19 cellular contexts compared by ENCODE assay signal in genomic region chr12:119245904-119246494, GRCh38.
DNase-seq lines count a peak whose midpoint lies in the region; ATAC-seq and TF ChIP-seq lines count a peak whose summit lies in the region.
"Had no signal": no experiment of that assay in that cellular context is flagged by ENCODE, and none has a peak within 500 bp of the region (broad histone marks: within the 10 kb centered on the region; RNA-seq: fewer than 3 reads in every experiment).

No MANE protein-coding gene starts in this region.

- H3K27me3 Mint-ChIP-seq in neural progenitor cell (ENCODE audit: insufficient read depth, low read depth) = peaks cover 3% of the 10 kb centered on the region
- H3K27me3 Mint-ChIP-seq in Calu3 (ENCODE audit: unreplicated experiment) = peaks cover 26% of the 10 kb centered on the region

- peak overlapping the region; percentile 85 for H3K27ac ChIP-seq in cardiac muscle cell
- peak overlapping the region; percentile 72 to 85 for H3K27ac ChIP-seq in right atrium auricular region
- H3K27ac ChIP-seq in neural progenitor cell = no peak overlapping the region
- H3K27ac ChIP-seq: BLaER1 had no signal

- no peak overlapping the region for H3K9ac ChIP-seq in neural progenitor cell
- H3K9ac ChIP-seq: BLaER1 had no signal

- peaks cover 7% of the 10 kb centered on the region for H3K4me1 Mint-ChIP-seq in neural progenitor cell
- no peaks in the 10 kb centered on the region for H3K4me1 Mint-ChIP-seq in Calu3 (ENCODE audit: low read depth, unreplicated experiment)
- H3K4me1 Mint-ChIP-seq: CD8-positive, alpha-beta memory T cell had no signal

- intact Hi-C loops in Right ventricle myocardium inferior (cut with DNase I) (loop anchor here (2.0 to 5.0 kb wide), 4 partner anchors 37 to 136 kb away; no protein-coding TSS in a partner anchor), Calu3 (cut with micrococcal nuclease; ENCODE audit: unreplicated experiment) (no loop called here)

- H3K36me3 Mint-ChIP-seq in neural progenitor cell (no peaks in the 10 kb centered on the region), Calu3 (ENCODE audit: insufficient read depth, unreplicated experiment) (no peaks in the 10 kb centered on the region)
- H3K36me3 Mint-ChIP-seq: CD8-positive, alpha-beta memory T cell had no signal

- H3K4me1 ChIP-seq in cardiac muscle cell (ENCODE audit: low read depth) (peaks cover 9% of the 10 kb centered on the region), right atrium auricular region (peaks cover 0 to 16% of the 10 kb centered on the region in 2 donors), neural progenitor cell (no peaks in the 10 kb centered on the region)
- H3K4me1 ChIP-seq: BLaER1, HAP-1 had no signal

- H4K20me1 ChIP-seq in neural progenitor cell (ENCODE audit: low read depth) = no peaks in the 10 kb centered on the region
- H4K20me1 ChIP-seq: BLaER1 had no signal

- no TSS peak for BruUV-seq in Calu3 (replicated peaks; lab: Mats Ljungman, UMichigan)

- no peak overlapping the region for H3K27ac Mint-ChIP-seq in neural progenitor cell
- no peak overlapping the region for H3K27ac Mint-ChIP-seq in Calu3 (ENCODE audit: unreplicated experiment)
- H3K27ac Mint-ChIP-seq: CD8-positive, alpha-beta memory T cell had no signal

- H3K4me3 Mint-ChIP-seq in neural progenitor cell = no peak overlapping the region
- H3K4me3 Mint-ChIP-seq in Calu3 (ENCODE audit: low read depth, unreplicated experiment) = no peak overlapping the region
- H3K4me3 Mint-ChIP-seq: CD8-positive, alpha-beta memory T cell had no signal

- TF ChIP-seq CTCF in cardiac muscle cell (IDR thresholded peaks at IDR 0.05; ENCODE audit: low read depth, low read length) = no peak
- no peak for TF ChIP-seq CTCF in right atrium auricular region (IDR thresholded peaks at IDR 0.05)
- no peak for TF ChIP-seq CTCF in neural progenitor cell (IDR thresholded peaks at IDR 0.05)
- no peak for TF ChIP-seq CTCF in Calu3 (IDR thresholded peaks at IDR 0.05; ENCODE audit: unreplicated experiment)

- H3K9me3 ChIP-seq in cardiac muscle cell (ENCODE audit: low read depth) (no peaks in the 10 kb centered on the region), right atrium auricular region (no peaks in the 10 kb centered on the region), neural progenitor cell (ENCODE audit: low read depth) (no peaks in the 10 kb centered on the region)
- H3K9me3 ChIP-seq: HAP-1 had no signal

- no peak for ATAC-seq in Right ventricle myocardium inferior
- ATAC-seq: Panc1 had no signal

- no peak overlapping the region for H3K4me2 ChIP-seq in neural progenitor cell
- H3K4me2 ChIP-seq: BLaER1 had no signal

- H3K79me2 ChIP-seq in neural progenitor cell (ENCODE audit: low read depth) = no peaks in the 10 kb centered on the region

- H3K4me3 ChIP-seq in cardiac muscle cell (no peak overlapping the region), right atrium auricular region (no peak overlapping the region), neural progenitor cell (no peak overlapping the region)
- H3K4me3 ChIP-seq: BLaER1, HAP-1 had no signal

- H3K9me3 Mint-ChIP-seq in neural progenitor cell (peaks cover 4% of the 10 kb centered on the region), Calu3 (ENCODE audit: low read depth, unreplicated experiment) (no peaks in the 10 kb centered on the region)

- H3K27me3 ChIP-seq in cardiac muscle cell (no peaks in the 10 kb centered on the region), right atrium auricular region (no peaks in the 10 kb centered on the region), neural progenitor cell (no peaks in the 10 kb centered on the region)
- H3K27me3 ChIP-seq: BLaER1 had no signal

- peak overlapping the region; percentile 44 for H2AFZ ChIP-seq in neural progenitor cell (replicated peaks)

- CTCF ChIA-PET in Calu3 (lab: Charles Lee) = no interaction called here

- no peaks in the 10 kb centered on the region for H3F3A ChIP-seq in neural progenitor cell (ENCODE audit: low read depth)

- DNase-seq in cardiac muscle cell (ENCODE audit: low read depth in 1 of 2, low spot score in 1 of 2) (no peak), Right ventricle myocardium inferior (ENCODE audit: missing footprints) (no peak), right atrium auricular region (ENCODE audit: low spot score) (no peak), neural progenitor cell (ENCODE audit: low spot score) (no peak), pons (ENCODE audit: low spot score) (no peak), ecto neural progenitor cell (ENCODE audit: low spot score) (no peak), Calu3 (no peak)
- no peak for DNase-seq in stimulated activated naive CD4-positive, alpha-beta T cell treated with Interleukin-2 at 50 U/mL for 16 hours (lab: John Stamatoyannopoulos, UW)
- DNase-seq: 8988T; CD8-positive, alpha-beta memory T cell; DMS153; Karpas-422; MM.1S; NCI-H1105 treated with DMSO at 0.1 percent for 48 hours; NCI-H187; NCI-H82 had no signal

- no peaks in the 10 kb centered on the region for H3K36me3 ChIP-seq in cardiac muscle cell
- H3K36me3 ChIP-seq in right atrium auricular region = no peaks in the 10 kb centered on the region
- no peaks in the 10 kb centered on the region for H3K36me3 ChIP-seq in neural progenitor cell
- H3K36me3 ChIP-seq: BLaER1, HAP-1 had no signal
